ENCODE assay signal across 30 cellular contexts in genomic region chr1:4367230-4367629, GRCh38.
"Had no signal": no experiment of that assay in that cellular context is flagged by ENCODE, and none has a peak within 500 bp of the region (broad histone marks: within the 10 kb centered on the region; RNA-seq: fewer than 3 reads in every experiment).

No MANE protein-coding gene starts in this region.

- H3K9ac ChIP-seq: SK-N-SH had no signal

- FAIRE-seq: astrocyte, TTC549 had no signal

- H3K4me3 ChIP-seq: adrenal gland, body of pancreas, breast epithelium, SJSA1 had no signal

- H3K4me2 ChIP-seq: SK-N-SH had no signal

- H3K36me3 ChIP-seq: adrenal gland, breast epithelium, SJSA1 had no signal

- H3K27ac ChIP-seq: adrenal gland, body of pancreas, breast epithelium, SJSA1 had no signal

- H3K27me3 ChIP-seq: adrenal gland, body of pancreas, breast epithelium, SJSA1 had no signal

- DNase-seq: activated B cell treated with CpG ODN at 0.5 μM for 24 hours; activated CD4-positive, alpha-beta memory T cell treated with anti-CD3 and anti-CD28 coated beads for 36 hours; activated CD4-positive, alpha-beta T cell treated with anti-CD3 and anti-CD28 coated beads for 4 hours; activated CD4-positive, alpha-beta T cell treated with anti-CD3 and anti-CD28 coated beads, Interleukin-2, amount 50 U/mL, for 1 hour; activated CD4-positive, CD25-positive, alpha-beta regulatory T cell treated with anti-CD3 and anti-CD28 coated beads, Interleukin-2, amount 50 U/mL, for 72 hours; activated CD8-positive, alpha-beta memory T cell treated with anti-CD3 and anti-CD28 coated beads, Interleukin-2, amount 50 U/mL, for 4 hours; activated gamma-delta T cell treated with Interleukin-2 at 50 U/mL for 16 hours; activated naive CD4-positive, alpha-beta T cell treated with anti-CD3 and anti-CD28 coated beads for 36 hours; activated T-cell treated with anti-CD3 and anti-CD28 coated beads for 4 hours; activated T-cell treated with anti-CD3 and anti-CD28 coated beads, Interleukin-2, amount 50 U/mL, for 4 hours; adrenal gland; body of pancreas; Karpas-422; KBM-7; NCI-H1105; NCI-H1417 treated with DMSO at 0.1 percent for 48 hours; NCI-H2029; NCI-H2227 treated with DMSO at 0.1 percent for 48 hours; NCI-H446; NCI-H510A treated with DMSO at 0.1 percent for 48 hours; NCI-H526 treated with DMSO at 0.1 percent for 48 hours; NCI-H774; RPMI8226; SHP77 treated with DMSO at 0.1 percent for 48 hours; SK-N-SH had no signal

- H3K4me1 ChIP-seq: adrenal gland, body of pancreas, breast epithelium, SJSA1 had no signal

- ATAC-seq: activated naive CD4-positive, alpha-beta T cell treated with anti-CD3 and anti-CD28 coated beads, Interleukin-2, amount 50 U/mL, for 72 hours; activated T-cell treated with anti-CD3 and anti-CD28 coated beads, Interleukin-2, amount 50 U/mL, for 4 hours; body of pancreas had no signal

- H3K9me3 ChIP-seq: adrenal gland, body of pancreas, SK-N-SH had no signal
